Comparison of ENCODE assay signal across 8 cellular contexts in the genomic region with DNA sequence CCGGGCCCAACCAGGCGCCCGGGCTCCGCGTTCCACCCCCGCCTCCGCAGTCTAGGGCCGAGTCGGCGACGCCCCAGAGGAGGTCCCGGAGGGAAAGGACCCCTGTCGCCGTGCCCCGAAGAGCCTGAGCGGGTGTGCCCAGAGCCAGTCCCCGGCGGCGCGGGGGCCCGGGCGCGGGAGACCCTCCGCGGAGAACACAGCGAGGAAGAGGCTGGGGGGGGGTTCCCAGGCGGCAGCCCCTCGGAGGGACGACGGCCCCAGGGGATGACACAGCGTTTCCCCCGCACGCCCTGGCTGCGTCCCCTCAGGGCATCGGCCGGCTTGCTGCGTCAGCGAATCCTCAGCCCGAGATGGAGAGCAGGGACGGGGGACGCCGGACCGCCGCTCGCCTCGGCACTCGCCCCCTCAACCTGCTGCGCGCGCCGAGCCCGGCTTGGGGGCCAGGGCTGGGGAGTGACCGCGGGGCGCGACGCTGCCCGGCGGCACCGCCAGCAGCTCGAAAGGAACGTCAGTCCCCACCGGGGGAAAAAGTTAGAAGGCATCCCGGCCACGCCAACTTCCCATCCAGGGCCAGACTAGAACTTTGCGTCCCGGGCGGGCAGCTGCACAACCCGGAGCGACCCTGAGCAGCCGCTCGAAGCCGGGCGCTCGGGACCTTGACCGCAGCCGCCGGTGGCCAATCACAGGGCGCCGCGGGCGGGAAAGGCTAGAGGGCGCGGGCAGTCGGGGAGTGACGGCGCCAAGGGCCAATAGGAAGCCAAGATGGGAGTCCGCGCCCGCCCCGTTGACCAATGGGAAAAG.
A peak's percentile ranks its signal among the peaks of the same experiment; 100 is the strongest.
DNase-seq lines count a peak whose midpoint lies in the region; ATAC-seq lines count a peak whose summit lies in the region.

No MANE protein-coding gene starts in this region.

- peak; percentile 92 for ATAC-seq in GM19023 (IDR thresholded peaks at IDR 0.05; ENCODE audit: unreplicated experiment)
- peak; percentile 87 for ATAC-seq in HG03196 (IDR thresholded peaks at IDR 0.05; ENCODE audit: unreplicated experiment)

- DNase-seq in AG08396 (ENCODE audit: low spot score), result peak; percentile 99
- peak; percentile 94 for DNase-seq in NCI-H2227 treated with DMSO at 0.1 percent for 48 hours (lab: John Stamatoyannopoulos, UW)
- peak; percentile 84 to 94 (median 90) for DNase-seq in activated CD4-positive, CD25-positive, alpha-beta regulatory T cell (lab: John Stamatoyannopoulos, UW)
- peak; percentile 89 for DNase-seq in central memory CD4-positive, alpha-beta T cell
- peak; percentile 98 for DNase-seq in islet precursor cell
- peak; percentile 89 to 96 for DNase-seq in stimulated activated CD4-positive, alpha-beta T cell treated with anti-CD3 and anti-CD28 coated beads, Interleukin-12 subunit alpha, Interleukin-12 subunit beta, amount 100 ng/mL, for 24 hours (ENCODE audit: low read depth in 2 of 2)

Comparison
In these comparisons a context has a peak if more than half of its experiments do, and no peak if none do; other contexts are left out.
1. Peak in every context shown above with its lines: DNase-seq and ATAC-seq.